In the genomic region with DNA sequence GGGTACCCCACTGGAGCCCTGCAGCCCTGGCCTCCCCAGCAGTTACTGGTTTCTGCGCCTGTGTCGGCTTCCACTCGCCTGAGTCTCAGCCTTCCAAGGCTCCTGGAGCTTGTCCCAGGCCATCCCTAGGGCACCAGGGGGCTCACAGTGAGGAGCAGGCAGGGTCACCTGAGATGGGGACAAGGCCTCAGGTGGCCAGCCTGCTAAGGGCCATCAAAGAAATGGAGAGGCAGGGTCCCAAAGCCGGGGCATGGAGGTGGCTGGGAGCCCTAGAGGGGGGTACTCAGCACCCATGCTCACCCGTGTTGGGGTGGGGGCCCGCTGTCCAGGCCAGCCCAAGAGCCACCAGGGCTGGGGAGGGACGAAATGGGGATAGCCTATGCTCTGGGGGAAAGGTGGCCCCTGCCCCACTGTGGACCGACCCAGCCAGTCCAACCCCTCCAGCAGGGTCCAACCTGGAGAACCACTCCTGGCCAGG, we compare ENCODE assay signal across 9 cellular contexts. TPM values are rescaled to one million over a fixed set of nuclear protein-coding genes. Genes with fewer than 3 reads are reported as not detected.
A peak's percentile ranks its signal among the peaks of the same experiment; 100 is the strongest.
DNase-seq lines count a peak whose midpoint lies in the region; ATAC-seq, FAIRE-seq and TF ChIP-seq lines count a peak whose summit lies in the region.
"Had no signal": no experiment of that assay in that cellular context is flagged by ENCODE, and none has a peak within 500 bp of the region (broad histone marks: within the 10 kb centered on the region; RNA-seq: fewer than 3 reads in every experiment).

No MANE protein-coding gene starts in this region.

- H4K8ac ChIP-seq in mesenchymal stem cell (ENCODE audit: low read length), result no peak overlapping the region

- H2AK5ac ChIP-seq in mesenchymal stem cell (ENCODE audit: low read length, severe bottlenecking), result no peak overlapping the region

- TF ChIP-seq CTCF in heart right ventricle (IDR thresholded peaks at IDR 0.05), result no peak
- TF ChIP-seq CTCF in breast epithelium (IDR thresholded peaks at IDR 0.05), result no peak

- H3K9me3 ChIP-seq in heart right ventricle, result no peaks in the 10 kb centered on the region
- H3K9me3 ChIP-seq in breast epithelium, result no peaks in the 10 kb centered on the region
- no peaks in the 10 kb centered on the region for H3K9me3 ChIP-seq in mesenchymal stem cell (ENCODE audit: control insufficient read depth, low read length)

- TF ChIP-seq POLR2A in breast epithelium (IDR thresholded peaks at IDR 0.05), result no peak

- peaks cover 13 to 43% (median 30%) of the 10 kb centered on the region in 9 donors for H3K4me1 ChIP-seq in heart right ventricle
- peaks cover 25 to 36% of the 10 kb centered on the region in 2 donors for H3K4me1 ChIP-seq in breast epithelium
- peaks cover 46% of the 10 kb centered on the region for H3K4me1 ChIP-seq in mesenchymal stem cell (ENCODE audit: control insufficient read depth, insufficient read depth, low read depth, low read length)

- H3K27me3 ChIP-seq in heart right ventricle (no peaks in the 10 kb centered on the region), breast epithelium (no peaks in the 10 kb centered on the region), mesenchymal stem cell (ENCODE audit: control insufficient read depth in 1 of 2, insufficient read depth in 1 of 2, low read length in 2 of 2) (no peaks in the 10 kb centered on the region)

- peak overlapping the region; percentile 90 to 91 for H3K18ac ChIP-seq in mesenchymal stem cell (ENCODE audit: low read depth in 1 of 2, low read length in 2 of 2)

- 70 to 74% methylated on average over 8 of the region's 8 CpGs for WGBS in heart right ventricle, 2 donors
- 42% methylated on average over 7 of the region's 8 CpGs for WGBS in mesenchymal stem cell

- no peak overlapping the region for H2BK5ac ChIP-seq in mesenchymal stem cell (ENCODE audit: low read depth, low read length, poor library complexity, severe bottlenecking)

- intact Hi-C loops in heart right ventricle (cut with DNase I), result loop anchor here in 3 of 10 donors (5.0 kb wide), 2 partner anchors 44 to 59 kb away; a partner anchor contains a TSS
- intact Hi-C loops in Right ventricle myocardium superior (cut with DNase I), result loop anchor here (5.0 kb wide), 1 partner anchor 59 kb away; a partner anchor contains a TSS
- intact Hi-C loops in breast epithelium (cut with DNase I; ENCODE audit: low total_unique reads), result no loop called here

- peaks cover 27% of the 10 kb centered on the region for H3K79me1 ChIP-seq in mesenchymal stem cell (replicated peaks; ENCODE audit: low read length, poor library complexity, severe bottlenecking)

- DNase-seq in heart right ventricle (no peak), Right ventricle myocardium superior (no peak), breast epithelium (ENCODE audit: low spot score in 2 of 2) (no peak), mesenchymal stem cell (no peak), urothelium cell line (ENCODE audit: low spot score) (no peak), HuH-7 (ENCODE audit: low spot score) (no peak), NCI-H748 (lab: John Stamatoyannopoulos, UW; ENCODE audit: unreplicated experiment) (no peak)
- DNase-seq: NCI-H2107 had no signal

- H3K14ac ChIP-seq in mesenchymal stem cell (ENCODE audit: low read length in 2 of 2), result peak overlapping the region; percentile 44 to 98

- no peak overlapping the region for H2BK15ac ChIP-seq in mesenchymal stem cell (ENCODE audit: low read depth, poor library complexity, severe bottlenecking)

- H3K9ac ChIP-seq in mesenchymal stem cell (ENCODE audit: low read length), result peak overlapping the region; percentile 90

- peak overlapping the region; percentile 24 for H2BK120ac ChIP-seq in mesenchymal stem cell (ENCODE audit: low read depth, low read length)

- H3K4ac ChIP-seq in mesenchymal stem cell (ENCODE audit: low read depth in 1 of 2, low read length in 2 of 2), result peak overlapping the region in 1 of 2 experiments; percentile 22

- no peak overlapping the region for H2AFZ ChIP-seq in mesenchymal stem cell (ENCODE audit: low read depth, low read length)

- H3K27ac ChIP-seq in heart right ventricle (peak overlapping the region in 5 of 10 donors; percentile 89 to 97 (median 94)), breast epithelium (peak overlapping the region; percentile 95 to 96), mesenchymal stem cell (ENCODE audit: low read length, poor library complexity, severe bottlenecking) (no peak overlapping the region)

- H3K36me3 ChIP-seq in heart right ventricle, result peaks cover 0 to 46% (median 28%) of the 10 kb centered on the region in 9 donors
- no peaks in the 10 kb centered on the region for H3K36me3 ChIP-seq in breast epithelium
- peaks cover 33 to 65% of the 10 kb centered on the region in 2 experiments for H3K36me3 ChIP-seq in mesenchymal stem cell (ENCODE audit: control insufficient read depth in 1 of 2, insufficient read depth in 2 of 2, low read depth in 1 of 2, low read length in 2 of 2)

- no peak for ATAC-seq in heart right ventricle
- ATAC-seq in Right ventricle myocardium superior (ENCODE audit: poor library complexity), result no peak
- no peak for ATAC-seq in GM21381 (IDR thresholded peaks at IDR 0.05; ENCODE audit: unreplicated experiment)

- H4K91ac ChIP-seq in mesenchymal stem cell (ENCODE audit: low read length), result peak overlapping the region; percentile 93

- FAIRE-seq in urothelium cell line (lab: Jason Lieb, UNC), result peak; percentile 61

- H3K23ac ChIP-seq in mesenchymal stem cell (ENCODE audit: low read length in 2 of 2), result peak overlapping the region in 1 of 2 experiments; percentile 57

- peak overlapping the region; percentile 90 for H3K4me2 ChIP-seq in mesenchymal stem cell (ENCODE audit: low read length, poor library complexity, severe bottlenecking)

- H2BK12ac ChIP-seq in mesenchymal stem cell (ENCODE audit: low read length in 2 of 2), result no peak overlapping the region

- H3K4me3 ChIP-seq in heart right ventricle, result peak overlapping the region; percentile 65 to 93 (median 86)
- peak overlapping the region; percentile 68 to 88 (median 76) for H3K4me3 ChIP-seq in breast epithelium
- H3K4me3 ChIP-seq in mesenchymal stem cell (ENCODE audit: insufficient read depth in 1 of 2, low read depth in 1 of 2, low read length in 2 of 2), result peak overlapping the region; percentile 77 to 84

RNA-seq across cellular contexts. Expression of a gene that starts 1.3 kb away (rescaled TPM):
- 10 to 100 TPM in 8 of 10 donors, 1 to 10 TPM in 2; 9.0 to 62.4 (median 17.9) TPM for total RNA-seq in heart right ventricle
- 10 to 100 TPM; 34.4 to 58.4 TPM for polyA plus RNA-seq in heart right ventricle
- total RNA-seq in Right ventricle myocardium superior, result 23.0 TPM
- total RNA-seq in breast epithelium, result 100 to 1,000 TPM in 1 of 3 donors, 10 to 100 TPM in 2; 95.4 to 590 (median 98.6) TPM
- 121 TPM for polyA plus RNA-seq in mesenchymal stem cell (2013, experiment 1 of 2)
- 108 TPM for polyA plus RNA-seq in mesenchymal stem cell (2013, experiment 2 of 2)

RNA-seq across cellular contexts. Expression of a gene that starts 31.1 kb away (rescaled TPM):
- total RNA-seq in heart right ventricle, result 10 to 100 TPM; 34.1 to 96.4 (median 43.1) TPM
- 100 to 1,000 TPM in 1 of 2 donors, 10 to 100 TPM in 1; 85.2 to 191 TPM for polyA plus RNA-seq in heart right ventricle
- total RNA-seq in Right ventricle myocardium superior, result 57.9 TPM
- 10 to 100 TPM; 55.0 to 96.4 (median 82.0) TPM for total RNA-seq in breast epithelium
- 23.0 TPM for polyA plus RNA-seq in mesenchymal stem cell (2013, experiment 1 of 2)
- 20.9 TPM for polyA plus RNA-seq in mesenchymal stem cell (2013, experiment 2 of 2)

RNA-seq across cellular contexts. Expression of a gene that starts 45.0 kb away (rescaled TPM):
- 10 to 100 TPM; 68.9 to 96.6 (median 80.6) TPM for total RNA-seq in heart right ventricle
- polyA plus RNA-seq in heart right ventricle, result 100 to 1,000 TPM; 102 to 183 TPM
- total RNA-seq in Right ventricle myocardium superior, result 86.5 TPM
- total RNA-seq in breast epithelium, result 10 to 100 TPM; 68.8 to 95.4 (median 94.4) TPM
- 63.6 TPM for polyA plus RNA-seq in mesenchymal stem cell (2013, experiment 1 of 2)
- 62.1 TPM for polyA plus RNA-seq in mesenchymal stem cell (2013, experiment 2 of 2)

RNA-seq across cellular contexts. Expression of a gene that starts 45.1 kb away (rescaled TPM):
- total RNA-seq in heart right ventricle (10 to 100 TPM; 13.9 to 24.9 (median 18.9) TPM), Right ventricle myocardium superior (20.5 TPM), breast epithelium (10 to 100 TPM; 30.5 to 49.4 (median 31.8) TPM)
- 10 to 100 TPM; 29.3 to 30.1 TPM for polyA plus RNA-seq in heart right ventricle
- polyA plus RNA-seq in mesenchymal stem cell (2013, experiment 1 of 2), result 31.3 TPM
- polyA plus RNA-seq in mesenchymal stem cell (2013, experiment 2 of 2), result 31.7 TPM

RNA-seq across cellular contexts. Expression of a gene that starts 59.3 kb away (rescaled TPM):
- total RNA-seq in heart right ventricle (100 to 1,000 TPM; 155 to 258 (median 187) TPM), Right ventricle myocardium superior (178 TPM), breast epithelium (100 to 1,000 TPM; 202 to 484 (median 228) TPM)
- polyA plus RNA-seq in heart right ventricle, result 100 to 1,000 TPM; 283 to 387 TPM
- 39.7 TPM for polyA plus RNA-seq in mesenchymal stem cell (2013, experiment 1 of 2)
- polyA plus RNA-seq in mesenchymal stem cell (2013, experiment 2 of 2), result 43.5 TPM
